37 cellular contexts compared by ENCODE assay signal in the genomic region with DNA sequence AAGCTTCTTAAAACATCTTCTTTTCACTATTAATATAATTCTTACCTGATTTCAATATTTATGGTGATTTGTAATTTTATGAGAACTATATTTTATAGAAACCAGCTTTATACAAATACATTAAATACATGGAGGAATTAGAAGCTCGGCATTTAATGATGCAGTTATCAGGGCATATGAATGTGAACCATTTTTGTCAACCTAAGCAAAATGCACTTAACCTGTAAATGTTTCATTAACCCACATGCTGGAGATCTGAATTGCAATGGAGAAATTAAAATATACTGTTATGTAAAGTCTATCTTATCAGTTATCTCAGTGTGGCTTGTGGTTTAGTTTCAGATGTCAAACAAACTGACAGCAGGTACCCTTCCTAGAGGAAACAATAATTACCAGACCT.
"Had no signal": no experiment of that assay in that cellular context is flagged by ENCODE, and none has a peak within 500 bp of the region (broad histone marks: within the 10 kb centered on the region; RNA-seq: fewer than 3 reads in every experiment).

No MANE protein-coding gene starts in this region.

- H3K4me3 Mint-ChIP-seq: activated B cell treated with CpG ODN at 0.5 μM for 24 hours; activated CD4-positive, alpha-beta memory T cell treated with anti-CD3 and anti-CD28 coated beads for 36 hours; activated CD4-positive, alpha-beta T cell treated with anti-CD3 and anti-CD28 coated beads, Interleukin-2, amount 10 ng/mL, durations not matched to agents 24 days and 14 days; activated CD8-positive, alpha-beta T cell treated with anti-CD3 and anti-CD28 coated beads for 36 hours; activated naive CD4-positive, alpha-beta T cell treated with anti-CD3 and anti-CD28 coated beads for 36 hours; activated naive CD8-positive, alpha-beta T cell treated with anti-CD3 and anti-CD28 coated beads for 36 hours; activated T-cell treated with anti-CD3 and anti-CD28 coated beads, Interleukin-2, amount 50 U/mL, for 4 hours; activated T-cell treated with anti-CD3 and anti-CD28 coated beads, Interleukin-2, amount 50 U/mL, for 72 hours; activated T-helper 1 cell treated with anti-CD3 and anti-CD28 coated beads, Interleukin-12 subunit alpha, Interleukin-12 subunit beta, Interleukin-2, Interleukin-4 antibody, amounts not matched to agents 30 ng/mL and 10 ng/mL and 1 ng/mL, durations not matched to agents 14 hours and 24 hours and 36 hours; activated T-helper 17 cell treated with anti-CD3 and anti-CD28 coated beads, Interleukin-2, amount 50 U/mL, for 72 hours; T-helper 1 cell treated with Interleukin-12 subunit alpha and Interleukin-12 subunit beta and Interleukin-4 antibody, amounts not matched to agents 30 μg/mL and 1 μg/mL, for 36 hours; T-helper 2 cell treated with Interferon-gamma antibody and Interleukin-4, amounts not matched to agents 5 μg/mL and 100 μg/mL, for 36 hours had no signal

- H3K36me3 Mint-ChIP-seq: activated CD4-positive, alpha-beta memory T cell treated with anti-CD3 and anti-CD28 coated beads for 36 hours; activated naive CD4-positive, alpha-beta T cell treated with anti-CD3 and anti-CD28 coated beads, Interleukin-2, amount 50 U/mL, for 72 hours; activated naive CD8-positive, alpha-beta T cell treated with anti-CD3 and anti-CD28 coated beads for 36 hours had no signal

- FAIRE-seq: astrocyte, TTC549 had no signal

- ATAC-seq: activated CD8-positive, alpha-beta T cell treated with anti-CD3 and anti-CD28 coated beads for 36 hours; activated naive CD4-positive, alpha-beta T cell treated with anti-CD3 and anti-CD28 coated beads, Interleukin-2, amount 50 U/mL, for 72 hours; activated T-cell treated with anti-CD3 and anti-CD28 coated beads, Interleukin-2, amount 50 U/mL, for 4 hours; activated T-cell treated with anti-CD3 and anti-CD28 coated beads, Interleukin-2, amount 50 U/mL, for 72 hours; activated T-helper 17 cell treated with anti-CD3 and anti-CD28 coated beads, Interleukin-2, amount 50 U/mL, for 72 hours; body of pancreas had no signal

- H3K27ac Mint-ChIP-seq: activated B cell treated with CpG ODN at 0.5 μM for 24 hours; activated CD4-positive, alpha-beta memory T cell treated with anti-CD3 and anti-CD28 coated beads for 36 hours; activated CD4-positive, alpha-beta T cell treated with anti-CD3 and anti-CD28 coated beads, Interleukin-2, amount 10 ng/mL, durations not matched to agents 24 days and 14 days; activated CD8-positive, alpha-beta T cell treated with anti-CD3 and anti-CD28 coated beads for 36 hours; activated naive CD4-positive, alpha-beta T cell treated with anti-CD3 and anti-CD28 coated beads for 36 hours; activated naive CD4-positive, alpha-beta T cell treated with anti-CD3 and anti-CD28 coated beads, Interleukin-2, amount 50 U/mL, for 72 hours; activated naive CD8-positive, alpha-beta T cell treated with anti-CD3 and anti-CD28 coated beads for 36 hours; activated T-cell treated with anti-CD3 and anti-CD28 coated beads, Interleukin-2, amount 50 U/mL, for 72 hours; activated T-helper 1 cell treated with anti-CD3 and anti-CD28 coated beads, Interleukin-12 subunit alpha, Interleukin-12 subunit beta, Interleukin-2, Interleukin-4 antibody, amounts not matched to agents 30 ng/mL and 10 ng/mL and 1 ng/mL, durations not matched to agents 14 hours and 24 hours and 36 hours; activated T-helper 17 cell treated with anti-CD3 and anti-CD28 coated beads, Interleukin-2, amount 50 U/mL, for 72 hours; T-helper 1 cell treated with Interleukin-12 subunit alpha and Interleukin-12 subunit beta and Interleukin-4 antibody, amounts not matched to agents 30 μg/mL and 1 μg/mL, for 36 hours; T-helper 2 cell treated with Interferon-gamma antibody and Interleukin-4, amounts not matched to agents 5 μg/mL and 100 μg/mL, for 36 hours had no signal

- DNase-seq: activated B cell treated with CpG ODN at 0.5 μM for 24 hours; activated CD4-positive, alpha-beta memory T cell treated with anti-CD3 and anti-CD28 coated beads for 36 hours; activated CD4-positive, alpha-beta T cell treated with anti-CD3 and anti-CD28 coated beads for 4 hours; activated CD4-positive, alpha-beta T cell treated with anti-CD3 and anti-CD28 coated beads, Interleukin-2, amount 10 ng/mL, durations not matched to agents 24 days and 14 days; activated CD4-positive, alpha-beta T cell treated with anti-CD3 and anti-CD28 coated beads, Interleukin-2, amount 50 U/mL, for 1 hour; activated CD4-positive, alpha-beta T cell treated with anti-CD3 and anti-CD28 coated beads, Interleukin-2, amount 50 U/mL, for 4 hours; activated CD4-positive, CD25-positive, alpha-beta regulatory T cell treated with anti-CD3 and anti-CD28 coated beads, Interleukin-2, amount 50 U/mL, for 72 hours; activated CD8-positive, alpha-beta memory T cell treated with anti-CD3 and anti-CD28 coated beads, Interleukin-2, amount 50 U/mL, for 4 hours; activated CD8-positive, alpha-beta T cell treated with anti-CD3 and anti-CD28 coated beads for 36 hours; activated effector memory CD4-positive, alpha-beta T cell treated with anti-CD3 and anti-CD28 coated beads, Interleukin-2, amount 50 U/mL, for 16 hours; activated gamma-delta T cell treated with Interleukin-2 at 50 U/mL for 16 hours; activated naive CD4-positive, alpha-beta T cell; activated naive CD4-positive, alpha-beta T cell treated with anti-CD3 and anti-CD28 coated beads for 36 hours; activated naive CD4-positive, alpha-beta T cell treated with anti-CD3 and anti-CD28 coated beads, Interleukin-2, amount 50 U/mL, for 16 hours; activated naive CD8-positive, alpha-beta T cell treated with anti-CD3 and anti-CD28 coated beads for 36 hours; activated T-cell treated with anti-CD3 and anti-CD28 coated beads for 4 hours; activated T-cell treated with anti-CD3 and anti-CD28 coated beads, Interleukin-2, amount 50 U/mL, for 1 hour; activated T-cell treated with anti-CD3 and anti-CD28 coated beads, Interleukin-2, amount 50 U/mL, for 4 hours; activated T-cell treated with anti-CD3 and anti-CD28 coated beads, Interleukin-2, amount 50 U/mL, for 72 hours; adrenal gland; amniotic stem cell; aorta; body of pancreas; brain microvascular endothelial cell; central memory CD4-positive, alpha-beta T cell; T-helper 1 cell; T-helper 2 cell; T-helper 9 cell had no signal

- H3K4me1 ChIP-seq: adrenal gland, body of pancreas, breast epithelium had no signal

- H3K27me3 ChIP-seq: adrenal gland, body of pancreas, brain microvascular endothelial cell, breast epithelium had no signal

- H3K4me3 ChIP-seq: adrenal gland, body of pancreas, breast epithelium had no signal

- H3K9me3 ChIP-seq: adrenal gland, body of pancreas, breast epithelium had no signal

- H3K4me1 Mint-ChIP-seq: activated B cell treated with CpG ODN at 0.5 μM for 24 hours; activated CD4-positive, alpha-beta T cell treated with anti-CD3 and anti-CD28 coated beads, Interleukin-2, amount 10 ng/mL, durations not matched to agents 24 days and 14 days; activated naive CD8-positive, alpha-beta T cell treated with anti-CD3 and anti-CD28 coated beads for 36 hours; activated T-helper 17 cell treated with anti-CD3 and anti-CD28 coated beads, Interleukin-2, amount 50 U/mL, for 72 hours had no signal

- H3K36me3 ChIP-seq: adrenal gland, brain microvascular endothelial cell, breast epithelium had no signal

- H3K27me3 Mint-ChIP-seq: activated B cell treated with CpG ODN at 0.5 μM for 24 hours; activated CD4-positive, alpha-beta memory T cell treated with anti-CD3 and anti-CD28 coated beads for 36 hours; activated CD4-positive, alpha-beta T cell treated with anti-CD3 and anti-CD28 coated beads, Interleukin-2, amount 10 ng/mL, durations not matched to agents 24 days and 14 days; activated CD8-positive, alpha-beta T cell treated with anti-CD3 and anti-CD28 coated beads for 36 hours; activated naive CD8-positive, alpha-beta T cell treated with anti-CD3 and anti-CD28 coated beads for 36 hours; activated T-helper 17 cell treated with anti-CD3 and anti-CD28 coated beads, Interleukin-2, amount 50 U/mL, for 72 hours had no signal

- H3K27ac ChIP-seq: adrenal gland, body of pancreas, brain microvascular endothelial cell, breast epithelium, VCaP had no signal
